8 cellular contexts compared by ENCODE assay signal in the genomic region with DNA sequence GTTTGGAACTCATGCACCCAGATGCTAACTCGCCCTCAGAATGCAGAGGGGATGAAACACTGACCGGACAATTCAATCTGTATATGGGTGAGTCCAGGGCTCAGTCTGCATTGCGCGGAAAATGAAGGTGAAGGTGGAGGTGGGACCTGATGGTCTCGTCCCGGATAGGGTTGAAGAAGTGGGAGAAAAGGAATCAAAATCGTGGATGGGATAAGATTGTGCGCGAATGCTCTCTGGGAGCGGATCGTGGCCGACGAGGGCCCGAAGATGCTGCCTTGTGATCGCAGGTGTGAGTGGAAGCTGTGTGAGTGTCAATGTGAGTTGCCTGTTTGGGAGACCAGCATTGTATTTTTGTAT. TPM values are rescaled to one million over a fixed set of nuclear protein-coding genes. Genes with fewer than 3 reads are reported as not detected.
DNase-seq lines count a peak whose midpoint lies in the region; ATAC-seq and TF ChIP-seq lines count a peak whose summit lies in the region.

No MANE protein-coding gene starts in this region.

- H3K27ac ChIP-seq in CD8-positive, alpha-beta memory T cell (ENCODE audit: low read depth, low read length): peak overlapping the region; percentile 85
- H3K27ac ChIP-seq in body of pancreas (peak overlapping the region in 3 of 4 donors; percentile 61 to 86 (median 77)), muscle layer of duodenum (ENCODE audit: low read length) (peak overlapping the region; percentile 84)

- intact Hi-C loops in body of pancreas (cut with DNase I) (no loop called here), left colon (cut with DNase I, micrococcal nuclease) (no loop called here)

- POLR2A ChIA-PET in CD8-positive, alpha-beta memory T cell (lab: Charles Lee): interaction anchor here (1.0 to 1.8 kb wide), 5 partner anchors 24 to 734 kb away, joined by 3 to 6 read pairs (median 4); partner anchors contain the start of genes ZNF345, ZNF382, ZNF790 and ZNF793

- H3K4me1 Mint-ChIP-seq in CD8-positive, alpha-beta memory T cell: peaks cover 23 to 28% (median 25%) of the 10 kb centered on the region in 3 donors

- peak overlapping the region; percentile 91 to 99 (median 95) for H3K4me3 Mint-ChIP-seq in CD8-positive, alpha-beta memory T cell

- peaks cover 19% of the 10 kb centered on the region for H3K4me1 ChIP-seq in CD8-positive, alpha-beta memory T cell (ENCODE audit: insufficient read depth, low read length)
- H3K4me1 ChIP-seq in body of pancreas (peaks cover 14% of the 10 kb centered on the region), muscle layer of duodenum (ENCODE audit: control insufficient read depth in 1 of 2, insufficient read depth in 2 of 2, low read length in 2 of 2) (peaks cover 0 to 15% of the 10 kb centered on the region in 2 donors)

- H3K36me3 ChIP-seq in CD8-positive, alpha-beta memory T cell (ENCODE audit: insufficient read depth, low read length): no peaks in the 10 kb centered on the region
- H3K36me3 ChIP-seq in body of pancreas (replicated peaks in 1 of 2; ENCODE audit: insufficient read depth in 1 of 2, low read depth in 2 of 2): no peaks in the 10 kb centered on the region
- no peaks in the 10 kb centered on the region for H3K36me3 ChIP-seq in muscle layer of duodenum (ENCODE audit: control insufficient read depth in 1 of 2, insufficient read depth in 2 of 2, low read length in 2 of 2)

- ATAC-seq in HG03045 (IDR thresholded peaks at IDR 0.05; ENCODE audit: unreplicated experiment): peak; percentile 22
- ATAC-seq in body of pancreas: no peak
- no peak for ATAC-seq in left colon
- ATAC-seq in HG02970 (IDR thresholded peaks at IDR 0.05; ENCODE audit: low FRiP score, unreplicated experiment): no peak
- no peak for ATAC-seq in HG03565 (IDR thresholded peaks at IDR 0.05; ENCODE audit: unreplicated experiment)
- no peak for ATAC-seq in HG02588 (IDR thresholded peaks at IDR 0.05; ENCODE audit: unreplicated experiment)

- H3K27ac Mint-ChIP-seq in CD8-positive, alpha-beta memory T cell: peak overlapping the region; percentile 64 to 97 (median 93)

- WGBS in body of pancreas, 2 donors: 2 to 5% methylated on average over 15 of the region's 15 CpGs

- H3K27me3 Mint-ChIP-seq in CD8-positive, alpha-beta memory T cell: peaks cover 0 to 2% of the 10 kb centered on the region in 2 donors

- no peak for DNase-seq in CD8-positive, alpha-beta memory T cell
- DNase-seq in body of pancreas: no peak
- no peak for DNase-seq in left colon

- peaks cover 0 to 40% (median 15%) of the 10 kb centered on the region in 5 donors for H3K9me3 Mint-ChIP-seq in CD8-positive, alpha-beta memory T cell

- CTCF ChIA-PET in CD8-positive, alpha-beta memory T cell (lab: Charles Lee): no interaction called here

- no peaks in the 10 kb centered on the region for H3K9me3 ChIP-seq in CD8-positive, alpha-beta memory T cell (ENCODE audit: low read length)
- H3K9me3 ChIP-seq in body of pancreas: peaks cover 0 to 12% (median 0%) of the 10 kb centered on the region in 3 donors
- H3K9me3 ChIP-seq in muscle layer of duodenum (ENCODE audit: control insufficient read depth in 1 of 2, low read length in 2 of 2): peaks cover 0 to 18% of the 10 kb centered on the region in 2 donors

- H3K36me3 Mint-ChIP-seq in CD8-positive, alpha-beta memory T cell: peaks cover 8 to 26% (median 22%) of the 10 kb centered on the region in 3 donors

- no peak for TF ChIP-seq POLR2A in body of pancreas (IDR thresholded peaks at IDR 0.05)

- TF ChIP-seq CTCF in body of pancreas (IDR thresholded peaks at IDR 0.05): no peak

- peak overlapping the region; percentile 86 for H3K4me3 ChIP-seq in CD8-positive, alpha-beta memory T cell (ENCODE audit: low read length)
- peak overlapping the region in 1 of 2 donors; percentile 90 for H3K4me3 ChIP-seq in body of pancreas
- peak overlapping the region; percentile 91 to 97 for H3K4me3 ChIP-seq in muscle layer of duodenum (ENCODE audit: low read depth in 1 of 2, low read length in 2 of 2)

- no peaks in the 10 kb centered on the region for H3K27me3 ChIP-seq in CD8-positive, alpha-beta memory T cell (ENCODE audit: insufficient read depth, low read length, poor library complexity, severe bottlenecking)
- H3K27me3 ChIP-seq in body of pancreas: no peaks in the 10 kb centered on the region
- no peaks in the 10 kb centered on the region for H3K27me3 ChIP-seq in muscle layer of duodenum (ENCODE audit: low read depth, low read length)

RNA-seq across cellular contexts. Expression of gene ZNF850, which starts 0.6 kb away (rescaled TPM):
- total RNA-seq in CD8-positive, alpha-beta memory T cell: 1 to 10 TPM; 6.1 to 6.9 TPM
- polyA plus RNA-seq in CD8-positive, alpha-beta memory T cell: 0.76 TPM
- total RNA-seq in body of pancreas (1 to 10 TPM; 1.3 to 1.6 TPM), left colon (1 to 10 TPM; 1.2 to 1.3 TPM)
